In genomic region chr12:18601962-18602361, GRCh38 we compare ENCODE assay signal across 21 cellular contexts.
DNase-seq lines count a peak whose midpoint lies in the region; ATAC-seq, FAIRE-seq and TF ChIP-seq lines count a peak whose summit lies in the region.
"Had no signal": no experiment of that assay in that cellular context is flagged by ENCODE, and none has a peak within 500 bp of the region (broad histone marks: within the 10 kb centered on the region; RNA-seq: fewer than 3 reads in every experiment).

No MANE protein-coding gene starts in this region.

- POLR2A ChIA-PET in WTC11 (lab: Charles Lee), result no interaction called here
- POLR2A ChIA-PET in CD4-positive, alpha-beta memory T cell (lab: Charles Lee; ENCODE audit: partially characterized antibody), result no interaction called here

- H3K14ac ChIP-seq in H9 (ENCODE audit: insufficient read depth, low read length) (no peak overlapping the region), trophoblast cell (ENCODE audit: low read length) (no peak overlapping the region)

- H3K9me3 ChIP-seq in H9 (ENCODE audit: control insufficient read depth, low read depth, low read length) (no peaks in the 10 kb centered on the region), kidney (ENCODE audit: control insufficient read depth in 1 of 2, low read length in 2 of 2) (peaks cover 0 to 4% of the 10 kb centered on the region in 2 donors), trophoblast cell (ENCODE audit: insufficient read depth, low read depth, low read length) (no peaks in the 10 kb centered on the region), colonic mucosa (no peaks in the 10 kb centered on the region)
- H3K9me3 ChIP-seq in CD4-positive, alpha-beta memory T cell (ENCODE audit: control insufficient read depth in 1 of 2, low read length in 2 of 2), result no peaks in the 10 kb centered on the region
- H3K9me3 ChIP-seq: BE2C, Caco-2 had no signal

- no CpG with 5 or more reads among the region's 7 CpGs for WGBS in H9 (ENCODE audit: extremely low coverage, insufficient read length, low lambda C conversion rate)
- no CpG with 5 or more reads among the region's 7 CpGs for WGBS in trophoblast cell (ENCODE audit: extremely low coverage, insufficient coverage, insufficient read length)

- H3K23ac ChIP-seq in H9 (ENCODE audit: insufficient read length, low read depth, low read length), result no peak overlapping the region
- no peak overlapping the region for H3K23ac ChIP-seq in trophoblast cell (ENCODE audit: low read length)

- no peak overlapping the region for H2BK20ac ChIP-seq in H9 (ENCODE audit: low read depth, low read length, poor library complexity, severe bottlenecking)

- H3K79me1 ChIP-seq in H9 (ENCODE audit: insufficient read depth, low read depth, low read length, poor library complexity, severe bottlenecking) (no peaks in the 10 kb centered on the region), trophoblast cell (ENCODE audit: low read length) (no peaks in the 10 kb centered on the region)

- no peak overlapping the region for H3K27ac ChIP-seq in H9 (ENCODE audit: insufficient read length, low read depth, low read length)
- H3K27ac ChIP-seq in kidney (ENCODE audit: low read depth in 2 of 2, low read length in 2 of 2), result no peak overlapping the region
- H3K27ac ChIP-seq in trophoblast cell (ENCODE audit: low read depth, low read length), result no peak overlapping the region
- no peak overlapping the region for H3K27ac ChIP-seq in colonic mucosa
- H3K27ac ChIP-seq in CD4-positive, alpha-beta memory T cell (ENCODE audit: low read depth, low read length), result no peak overlapping the region
- H3K27ac ChIP-seq: GM23248 had no signal

- no peak overlapping the region for H3K56ac ChIP-seq in H9 (ENCODE audit: insufficient read length, low read depth, low read length)

- H3K4me3 Mint-ChIP-seq in H9 (no peak overlapping the region), WTC11 (no peak overlapping the region)
- H3K4me3 Mint-ChIP-seq in activated CD4-positive, alpha-beta T cell treated with anti-CD3 and anti-CD28 coated beads, Interleukin-2, amount 10 ng/mL, durations not matched to agents 24 days and 14 days, result no peak overlapping the region
- no peak overlapping the region for H3K4me3 Mint-ChIP-seq in CD4-positive, alpha-beta memory T cell
- H3K4me3 Mint-ChIP-seq: CD4-positive, CD25-positive, alpha-beta regulatory T cell; IgD-negative memory B cell had no signal

- H4K12ac ChIP-seq in trophoblast cell (ENCODE audit: low read depth, low read length), result no peak overlapping the region

- H4K91ac ChIP-seq in H9 (ENCODE audit: insufficient read length, low read depth, low read length), result no peak overlapping the region
- no peak overlapping the region for H4K91ac ChIP-seq in trophoblast cell (ENCODE audit: low read depth, low read length)

- H4K20me1 ChIP-seq in H9 (ENCODE audit: control insufficient read depth, insufficient read depth, insufficient read length), result no peaks in the 10 kb centered on the region

- H3K36me3 ChIP-seq in kidney (ENCODE audit: control insufficient read depth in 1 of 2, insufficient read depth in 2 of 2, low read length in 2 of 2) (no peaks in the 10 kb centered on the region), trophoblast cell (ENCODE audit: control insufficient read depth in 1 of 2, insufficient read depth in 2 of 2, low read length in 2 of 2) (no peaks in the 10 kb centered on the region), colonic mucosa (no peaks in the 10 kb centered on the region)
- no peaks in the 10 kb centered on the region for H3K36me3 ChIP-seq in CD4-positive, alpha-beta memory T cell (ENCODE audit: insufficient read depth, low read length)
- H3K36me3 ChIP-seq: BE2C had no signal

- H3K23me2 ChIP-seq in H9 (ENCODE audit: insufficient read length, low read depth, low read length, poor library complexity, severe bottlenecking), result no peaks in the 10 kb centered on the region

- H4K8ac ChIP-seq in H9 (replicated peaks; ENCODE audit: insufficient read length, low read depth, low read length) (no peak overlapping the region), trophoblast cell (ENCODE audit: low read depth, low read length) (no peak overlapping the region)

- H3K36me3 Mint-ChIP-seq in H9 (ENCODE audit: insufficient read depth in 1 of 3, low read depth in 3 of 3) (peaks cover 0 to 5% (median 5%) of the 10 kb centered on the region in 3 experiments; a peak in 2 of 7 replicates), WTC11 (no peaks in the 10 kb centered on the region)
- no peaks in the 10 kb centered on the region for H3K36me3 Mint-ChIP-seq in activated CD4-positive, alpha-beta T cell treated with anti-CD3 and anti-CD28 coated beads, Interleukin-2, amount 10 ng/mL, durations not matched to agents 24 days and 14 days (ENCODE audit: low read depth)
- no peaks in the 10 kb centered on the region for H3K36me3 Mint-ChIP-seq in CD4-positive, alpha-beta memory T cell
- H3K36me3 Mint-ChIP-seq: CD4-positive, CD25-positive, alpha-beta regulatory T cell; IgD-negative memory B cell had no signal

- H2AK5ac ChIP-seq in H9 (ENCODE audit: insufficient read length, low read length) (no peak overlapping the region), trophoblast cell (ENCODE audit: low read length) (no peak overlapping the region)

- peak overlapping the region in 2 of 3 experiments; percentile 87; a peak in 3 of 7 replicates for H3K27ac Mint-ChIP-seq in H9
- H3K27ac Mint-ChIP-seq in WTC11, result no peak overlapping the region
- H3K27ac Mint-ChIP-seq in activated CD4-positive, alpha-beta T cell treated with anti-CD3 and anti-CD28 coated beads, Interleukin-2, amount 10 ng/mL, durations not matched to agents 24 days and 14 days, result no peak overlapping the region
- no peak overlapping the region for H3K27ac Mint-ChIP-seq in CD4-positive, alpha-beta memory T cell
- H3K27ac Mint-ChIP-seq: CD4-positive, CD25-positive, alpha-beta regulatory T cell; IgD-negative memory B cell had no signal

- no peak overlapping the region for H2BK120ac ChIP-seq in H9 (ENCODE audit: low read depth, low read length, poor library complexity, severe bottlenecking)
- H2BK120ac ChIP-seq in trophoblast cell (ENCODE audit: insufficient read depth, low read length, poor library complexity), result no peak overlapping the region

- no peak for TF ChIP-seq CTCF in H9 (conservative IDR thresholded peaks at IDR 0.05)
- TF ChIP-seq CTCF in WTC11 (IDR thresholded peaks at IDR 0.05), result no peak
- no peak for TF ChIP-seq CTCF in kidney (IDR thresholded peaks at IDR 0.05; ENCODE audit: borderline replicate concordance, extremely low read depth, insufficient read depth)
- no peak for TF ChIP-seq CTCF in colonic mucosa (IDR thresholded peaks at IDR 0.05)

- no peaks in the 10 kb centered on the region for H3K27me3 Mint-ChIP-seq in H9 (ENCODE audit: low read depth)
- no peaks in the 10 kb centered on the region for H3K27me3 Mint-ChIP-seq in WTC11 (ENCODE audit: low read depth)
- H3K27me3 Mint-ChIP-seq in activated CD4-positive, alpha-beta T cell treated with anti-CD3 and anti-CD28 coated beads, Interleukin-2, amount 10 ng/mL, durations not matched to agents 24 days and 14 days, result no peaks in the 10 kb centered on the region
- no peaks in the 10 kb centered on the region for H3K27me3 Mint-ChIP-seq in CD4-positive, alpha-beta memory T cell
- H3K27me3 Mint-ChIP-seq: CD4-positive, CD25-positive, alpha-beta regulatory T cell; IgD-negative memory B cell had no signal

- H2BK15ac ChIP-seq in H9 (ENCODE audit: low read depth, low read length), result no peak overlapping the region

- no peak overlapping the region for H4K5ac ChIP-seq in H9 (ENCODE audit: insufficient read length, low read depth, low read length)

- H3K4me2 ChIP-seq in H9 (ENCODE audit: insufficient read depth, insufficient read length, low read length) (no peak overlapping the region), trophoblast cell (ENCODE audit: low read length) (no peak overlapping the region)

- FAIRE-seq in kidney (lab: Jason Lieb, UNC), result no peak
- FAIRE-seq: A204.1, D721Med, G401.6, GM12891, GM19239, HTR-8/SVneo had no signal

- intact Hi-C loops in kidney (cut with DNase I) (no loop called here), colonic mucosa (cut with DNase I) (no loop called here)
- intact Hi-C loops in activated CD4-positive, alpha-beta T cell treated with anti-CD3 and anti-CD28 coated beads, Interleukin-2, amount 10 ng/mL, durations not matched to agents 24 days and 14 days (cut with micrococcal nuclease), result no loop called here
- intact Hi-C loops in CD4-positive, alpha-beta memory T cell (cut with micrococcal nuclease), result no loop called here

- H3K18ac ChIP-seq in H9 (ENCODE audit: insufficient read length, low read depth, low read length), result no peak overlapping the region
- no peak overlapping the region for H3K18ac ChIP-seq in trophoblast cell (ENCODE audit: low read length)

- H3K4me3 ChIP-seq in kidney (ENCODE audit: low read length in 2 of 2) (no peak overlapping the region), trophoblast cell (ENCODE audit: low read depth, low read length) (peak overlapping the region; percentile 16), colonic mucosa (no peak overlapping the region)
- no peak overlapping the region for H3K4me3 ChIP-seq in CD4-positive, alpha-beta memory T cell (ENCODE audit: low read length in 2 of 2)
- H3K4me3 ChIP-seq: GM23248 had no signal

- no peak overlapping the region for H3K9ac ChIP-seq in H9 (ENCODE audit: extremely low read depth, insufficient read length, low read length)
- no peak overlapping the region for H3K9ac ChIP-seq in kidney (ENCODE audit: low read length in 2 of 2)
- H3K9ac ChIP-seq in trophoblast cell (ENCODE audit: low read length), result no peak overlapping the region
- H3K9ac ChIP-seq in colonic mucosa (ENCODE audit: low read depth in 2 of 2, low read length in 2 of 2), result no peak overlapping the region
- H3K9ac ChIP-seq: GM23248 had no signal

- peaks cover 7 to 11% of the 10 kb centered on the region in 2 experiments for H3K4me1 Mint-ChIP-seq in H9
- H3K4me1 Mint-ChIP-seq in WTC11, result peaks cover 5% of the 10 kb centered on the region
- H3K4me1 Mint-ChIP-seq in activated CD4-positive, alpha-beta T cell treated with anti-CD3 and anti-CD28 coated beads, Interleukin-2, amount 10 ng/mL, durations not matched to agents 24 days and 14 days, result peaks cover 2% of the 10 kb centered on the region
- H3K4me1 Mint-ChIP-seq in CD4-positive, alpha-beta memory T cell, result no peaks in the 10 kb centered on the region
- H3K4me1 Mint-ChIP-seq: CD4-positive, CD25-positive, alpha-beta regulatory T cell; IgD-negative memory B cell had no signal

- H3K4me1 ChIP-seq in H9 (ENCODE audit: insufficient read depth, low read length) (no peaks in the 10 kb centered on the region), kidney (ENCODE audit: control insufficient read depth in 1 of 2, insufficient read depth in 1 of 2, low read depth in 1 of 2, low read length in 2 of 2) (no peaks in the 10 kb centered on the region), trophoblast cell (ENCODE audit: control insufficient read depth in 1 of 2, insufficient read depth in 2 of 2, low read length in 2 of 2) (no peaks in the 10 kb centered on the region), colonic mucosa (no peaks in the 10 kb centered on the region)
- H3K4me1 ChIP-seq in CD4-positive, alpha-beta memory T cell (ENCODE audit: insufficient read depth, low read length), result no peaks in the 10 kb centered on the region
- H3K4me1 ChIP-seq: BE2C, Caco-2 had no signal

- no peak overlapping the region for H3T11ph ChIP-seq in H9 (ENCODE audit: low read length)

- H3K27me3 ChIP-seq in H9 (ENCODE audit: insufficient read depth, low read length), result no peaks in the 10 kb centered on the region
- no peaks in the 10 kb centered on the region for H3K27me3 ChIP-seq in trophoblast cell (ENCODE audit: insufficient read depth, low read length)
- H3K27me3 ChIP-seq in colonic mucosa, result no peaks in the 10 kb centered on the region
- no peaks in the 10 kb centered on the region for H3K27me3 ChIP-seq in CD4-positive, alpha-beta memory T cell (ENCODE audit: insufficient read depth, low read length)
- H3K27me3 ChIP-seq: BE2C had no signal

- H3K79me2 ChIP-seq in H9 (ENCODE audit: insufficient read depth, low read length) (no peaks in the 10 kb centered on the region), trophoblast cell (ENCODE audit: control insufficient read depth, insufficient read depth, low read length, poor library complexity) (no peaks in the 10 kb centered on the region)

- H2BK12ac ChIP-seq in H9 (ENCODE audit: insufficient read length, low read depth, low read length) (no peak overlapping the region), trophoblast cell (ENCODE audit: low read length) (no peak overlapping the region)

- peaks cover 0 to 3% of the 10 kb centered on the region in 2 experiments; a peak in 3 of 5 replicates for H3K9me3 Mint-ChIP-seq in H9
- no peaks in the 10 kb centered on the region for H3K9me3 Mint-ChIP-seq in WTC11
- peaks cover 7% of the 10 kb centered on the region for H3K9me3 Mint-ChIP-seq in activated CD4-positive, alpha-beta T cell treated with anti-CD3 and anti-CD28 coated beads, Interleukin-2, amount 10 ng/mL, durations not matched to agents 24 days and 14 days
- peaks cover 0 to 7% (median 3%) of the 10 kb centered on the region in 8 donors for H3K9me3 Mint-ChIP-seq in CD4-positive, alpha-beta memory T cell

- no peak for ATAC-seq in WTC11

- H3K4ac ChIP-seq in H9 (ENCODE audit: low read depth, low read length) (no peak overlapping the region), trophoblast cell (ENCODE audit: low read depth, low read length) (no peak overlapping the region)

- H2AFZ ChIP-seq in H9 (ENCODE audit: low read length), result peak overlapping the region; percentile 45
- no peak overlapping the region for H2AFZ ChIP-seq in trophoblast cell (ENCODE audit: insufficient read depth, low read length, poor library complexity)
- H2AFZ ChIP-seq: GM23248 had no signal

- CTCF ChIA-PET in WTC11 (lab: Charles Lee), result interaction anchor here (0.8 kb wide), 1 partner anchor 326 kb away, joined by 3 read pairs; no protein-coding TSS in a partner anchor
- CTCF ChIA-PET in CD4-positive, alpha-beta memory T cell (lab: Charles Lee; ENCODE audit: partially characterized antibody), result no interaction called here

- no peak overlapping the region for H2BK5ac ChIP-seq in H9 (ENCODE audit: insufficient read length, low read length)
- no peak overlapping the region for H2BK5ac ChIP-seq in trophoblast cell (ENCODE audit: low read depth, low read length, poor library complexity)

- DNase-seq in H9 (no peak), WTC11 (ENCODE audit: low spot score) (peak; percentile 5), kidney (peak; percentile 29), trophoblast cell (no peak), colonic mucosa (no peak)
- DNase-seq in activated CD4-positive, alpha-beta T cell treated with anti-CD3 and anti-CD28 coated beads, Interleukin-2, amount 10 ng/mL, durations not matched to agents 24 days and 14 days, result no peak
- no peak for DNase-seq in CD4-positive, alpha-beta memory T cell
- DNase-seq: ACHN; BE2C; C1 segment of cervical spinal cord; Caco-2; CD4-positive, CD25-positive, alpha-beta regulatory T cell; GM23248; H7 had no signal

Comparison
In these comparisons a context has a peak if more than half of its experiments do, and no peak if none do; other contexts are left out.
1. DNase-seq: peak in WTC11 (single experiment) and kidney (single experiment); none in H9 (single experiment), trophoblast cell (0 of 2), colonic mucosa (single experiment), activated CD4-positive, alpha-beta T cell treated with anti-CD3 and anti-CD28 coated beads, Interleukin-2, amount 10 ng/mL, durations not matched to agents 24 days and 14 days (single experiment) and CD4-positive, alpha-beta memory T cell (0 of 5).
2. H3K27ac Mint-ChIP-seq: peak in H9 (2 of 3); none in WTC11 (single experiment), activated CD4-positive, alpha-beta T cell treated with anti-CD3 and anti-CD28 coated beads, Interleukin-2, amount 10 ng/mL, durations not matched to agents 24 days and 14 days (single experiment) and CD4-positive, alpha-beta memory T cell (0 of 7).